In genomic region chr17:8159032-8159400, GRCh38 we compare ENCODE assay signal across 9 cellular contexts. TPM values are rescaled to one million over a fixed set of nuclear protein-coding genes. Genes with fewer than 3 reads are reported as not detected.
DNase-seq lines count a peak whose midpoint lies in the region; ATAC-seq, FAIRE-seq and TF ChIP-seq lines count a peak whose summit lies in the region.
"Had no signal": no experiment of that assay in that cellular context is flagged by ENCODE, and none has a peak within 500 bp of the region (broad histone marks: within the 10 kb centered on the region; RNA-seq: fewer than 3 reads in every experiment).

No MANE protein-coding gene starts in this region.

- peaks cover 51% of the 10 kb centered on the region for H3K4me1 Mint-ChIP-seq in T-helper 1 cell treated with Interleukin-12 subunit alpha and Interleukin-12 subunit beta and Interleukin-4 antibody, amounts not matched to agents 30 μg/mL and 1 μg/mL, for 36 hours (ENCODE audit: low read depth)
- peaks cover 45% of the 10 kb centered on the region for H3K4me1 Mint-ChIP-seq in activated B cell treated with CpG ODN at 0.5 μM for 24 hours
- H3K4me1 Mint-ChIP-seq in stimulated activated naive CD8-positive, alpha-beta T cell treated with anti-CD3 and anti-CD28 coated beads, Interleukin-15, amount 100 ng/mL, for 72 hours: peaks cover 50% of the 10 kb centered on the region

- H3K9me3 Mint-ChIP-seq in T-helper 1 cell treated with Interleukin-12 subunit alpha and Interleukin-12 subunit beta and Interleukin-4 antibody, amounts not matched to agents 30 μg/mL and 1 μg/mL, for 36 hours: no peaks in the 10 kb centered on the region
- H3K9me3 Mint-ChIP-seq in activated B cell treated with CpG ODN at 0.5 μM for 24 hours: no peaks in the 10 kb centered on the region
- no peaks in the 10 kb centered on the region for H3K9me3 Mint-ChIP-seq in stimulated activated naive CD8-positive, alpha-beta T cell treated with anti-CD3 and anti-CD28 coated beads, Interleukin-15, amount 100 ng/mL, for 72 hours
- H3K9me3 Mint-ChIP-seq: endodermal cell had no signal

- H3K4me1 ChIP-seq in kidney (ENCODE audit: control insufficient read depth in 1 of 2, insufficient read depth in 1 of 2, low read depth in 1 of 2, low read length in 2 of 2): peaks cover 20 to 35% of the 10 kb centered on the region in 2 donors

- no peaks in the 10 kb centered on the region for H3K9me3 ChIP-seq in kidney (ENCODE audit: control insufficient read depth in 1 of 2, low read length in 2 of 2)

- H3K4me3 ChIP-seq in kidney (ENCODE audit: low read length in 2 of 2): no peak overlapping the region

- no peak for FAIRE-seq in kidney (lab: Jason Lieb, UNC)

- H3K27me3 Mint-ChIP-seq in T-helper 1 cell treated with Interleukin-12 subunit alpha and Interleukin-12 subunit beta and Interleukin-4 antibody, amounts not matched to agents 30 μg/mL and 1 μg/mL, for 36 hours (ENCODE audit: low read depth): no peaks in the 10 kb centered on the region
- no peaks in the 10 kb centered on the region for H3K27me3 Mint-ChIP-seq in activated B cell treated with CpG ODN at 0.5 μM for 24 hours
- H3K27me3 Mint-ChIP-seq in stimulated activated naive CD8-positive, alpha-beta T cell treated with anti-CD3 and anti-CD28 coated beads, Interleukin-15, amount 100 ng/mL, for 72 hours: no peaks in the 10 kb centered on the region

- peaks cover 2 to 14% of the 10 kb centered on the region in 2 donors for H3K36me3 ChIP-seq in kidney (ENCODE audit: control insufficient read depth in 1 of 2, insufficient read depth in 2 of 2, low read length in 2 of 2)

- intact Hi-C loops in activated B cell treated with CpG ODN at 0.5 μM for 24 hours (cut with micrococcal nuclease) (loop anchor here (2.0 to 10.0 kb wide), 3 partner anchors 86 to 474 kb away; partner anchors contain the start of genes CYB5D1, NAA38, TMEM88 and TP53), kidney (cut with DNase I) (no loop called here)

- no peak for DNase-seq in T-helper 1 cell
- no peak for DNase-seq in activated B cell treated with CpG ODN at 0.5 μM for 24 hours
- peak; percentile 45 for DNase-seq in kidney
- peak in 1 of 2 donors; percentile 8 for DNase-seq in stimulated activated naive CD8-positive, alpha-beta T cell treated with anti-CD3 and anti-CD28 coated beads, Interleukin-15, amount 100 ng/mL, for 72 hours
- no peak for DNase-seq in cortex of kidney (lab: John Stamatoyannopoulos, UW)

- peak overlapping the region; percentile 98 for H3K27ac Mint-ChIP-seq in T-helper 1 cell treated with Interleukin-12 subunit alpha and Interleukin-12 subunit beta and Interleukin-4 antibody, amounts not matched to agents 30 μg/mL and 1 μg/mL, for 36 hours
- H3K27ac Mint-ChIP-seq in activated B cell treated with CpG ODN at 0.5 μM for 24 hours: peak overlapping the region; percentile 88
- no peak overlapping the region for H3K27ac Mint-ChIP-seq in stimulated activated naive CD8-positive, alpha-beta T cell treated with anti-CD3 and anti-CD28 coated beads, Interleukin-15, amount 100 ng/mL, for 72 hours

- peaks cover 27% of the 10 kb centered on the region for H3K36me3 Mint-ChIP-seq in T-helper 1 cell treated with Interleukin-12 subunit alpha and Interleukin-12 subunit beta and Interleukin-4 antibody, amounts not matched to agents 30 μg/mL and 1 μg/mL, for 36 hours (ENCODE audit: low read depth)
- peaks cover 33% of the 10 kb centered on the region for H3K36me3 Mint-ChIP-seq in activated B cell treated with CpG ODN at 0.5 μM for 24 hours (ENCODE audit: low read depth)

- peak overlapping the region; percentile 63 for H3K4me3 Mint-ChIP-seq in T-helper 1 cell treated with Interleukin-12 subunit alpha and Interleukin-12 subunit beta and Interleukin-4 antibody, amounts not matched to agents 30 μg/mL and 1 μg/mL, for 36 hours
- peak overlapping the region; percentile 46 for H3K4me3 Mint-ChIP-seq in activated B cell treated with CpG ODN at 0.5 μM for 24 hours
- peak overlapping the region; percentile 20 to 21 for H3K4me3 Mint-ChIP-seq in stimulated activated naive CD8-positive, alpha-beta T cell treated with anti-CD3 and anti-CD28 coated beads, Interleukin-15, amount 100 ng/mL, for 72 hours
- H3K4me3 Mint-ChIP-seq: endodermal cell had no signal

- ATAC-seq in activated B cell treated with CpG ODN at 0.5 μM for 24 hours (ENCODE audit: low read depth) (no peak), GM21390 (IDR thresholded peaks at IDR 0.05; ENCODE audit: unreplicated experiment) (no peak), GM21423 (IDR thresholded peaks at IDR 0.05; ENCODE audit: unreplicated experiment) (no peak)
- ATAC-seq in stimulated activated naive CD8-positive, alpha-beta T cell treated with anti-CD3 and anti-CD28 coated beads, Interleukin-15, amount 100 ng/mL, for 72 hours: no peak

- H3K9ac ChIP-seq in kidney (ENCODE audit: low read length in 2 of 2): no peak overlapping the region

- POLR2A ChIA-PET in activated B cell treated with CpG ODN at 0.5 μM for 24 hours (lab: Charles Lee): interaction anchor here (0.6 to 15.9 kb wide), 15 partner anchors 9 to 136 kb away, joined by 3 to 385 read pairs (median 5); partner anchors contain the start of genes BORCS6, CTC1, HES7 and PFAS

- TF ChIP-seq CTCF in activated B cell treated with CpG ODN at 0.5 μM for 24 hours (IDR thresholded peaks at IDR 0.05) (no peak), kidney (IDR thresholded peaks at IDR 0.05; ENCODE audit: borderline replicate concordance, extremely low read depth, insufficient read depth) (no peak)

- CTCF ChIA-PET in activated B cell treated with CpG ODN at 0.5 μM for 24 hours (lab: Charles Lee): interaction anchor here (1.0 to 2.1 kb wide), 12 partner anchors 14 to 98 kb away, joined by 3 to 15 read pairs (median 4); partner anchors contain the start of gene HES7

- peak overlapping the region; percentile 73 to 99 for H3K27ac ChIP-seq in kidney (ENCODE audit: low read depth in 2 of 2, low read length in 2 of 2)

RNA-seq across cellular contexts. Expression of gene VAMP2, which starts 3.7 kb away (rescaled TPM):
- 82.0 and 97.7 TPM in 2 replicates for total RNA-seq in activated B cell treated with CpG ODN at 0.5 μM for 24 hours
- total RNA-seq in kidney: 107 TPM
- polyA plus RNA-seq in kidney (ENCODE audit: insufficient read depth, low read depth, low replicate concordance): 124 TPM

RNA-seq across cellular contexts. Expression of gene PER1, which starts 6.8 kb away (rescaled TPM):
- 40.7 and 45.0 TPM in 2 replicates for total RNA-seq in activated B cell treated with CpG ODN at 0.5 μM for 24 hours
- 161 TPM for total RNA-seq in kidney
- 25.2 TPM for polyA plus RNA-seq in kidney (ENCODE audit: insufficient read depth, low read depth, low replicate concordance)

RNA-seq across cellular contexts. Expression of gene TMEM107, which starts 17.2 kb away (rescaled TPM):
- total RNA-seq in activated B cell treated with CpG ODN at 0.5 μM for 24 hours (17.3 and 20.9 TPM in 2 replicates), kidney (23.4 TPM)
- polyA plus RNA-seq in kidney (ENCODE audit: insufficient read depth, low read depth, low replicate concordance): 24.6 TPM

RNA-seq across cellular contexts. Expression of gene BORCS6, which starts 31.0 kb away (rescaled TPM):
- total RNA-seq in activated B cell treated with CpG ODN at 0.5 μM for 24 hours (12.3 and 12.8 TPM in 2 replicates), kidney (8.6 TPM)
- 15.4 TPM for polyA plus RNA-seq in kidney (ENCODE audit: insufficient read depth, low read depth, low replicate concordance)

RNA-seq across cellular contexts. Expression of gene HES7, which starts 35.1 kb away (rescaled TPM):
- 0.12 and 0.49 TPM in 2 replicates for total RNA-seq in activated B cell treated with CpG ODN at 0.5 μM for 24 hours
- 0.25 TPM for total RNA-seq in kidney
- polyA plus RNA-seq in kidney (ENCODE audit: insufficient read depth, low read depth, low replicate concordance): not detected

Comparison
In these comparisons a context has a peak if more than half of its experiments do, and no peak if none do; other contexts are left out.
1. H3K27ac Mint-ChIP-seq: peak in T-helper 1 cell treated with Interleukin-12 subunit alpha and Interleukin-12 subunit beta and Interleukin-4 antibody, amounts not matched to agents 30 μg/mL and 1 μg/mL, for 36 hours (single experiment) and activated B cell treated with CpG ODN at 0.5 μM for 24 hours (single experiment); none in stimulated activated naive CD8-positive, alpha-beta T cell treated with anti-CD3 and anti-CD28 coated beads, Interleukin-15, amount 100 ng/mL, for 72 hours (0 of 2).
2. Peak in every context shown above with its lines, with median percentiles within 50 percentile points of each other: H3K4me3 Mint-ChIP-seq.